In genomic region chr22:50444663-50445062, GRCh38 we compare ENCODE assay signal across 1 cellular context.
TF ChIP-seq lines count a peak whose summit lies in the region.

No MANE protein-coding gene starts in this region.

TF ChIP-seq in WTC11, 78 proteins besides CTCF, POLR2A, EP300 and RAD21 (continued from another document):
- TF ChIP-seq, protein P1, sequence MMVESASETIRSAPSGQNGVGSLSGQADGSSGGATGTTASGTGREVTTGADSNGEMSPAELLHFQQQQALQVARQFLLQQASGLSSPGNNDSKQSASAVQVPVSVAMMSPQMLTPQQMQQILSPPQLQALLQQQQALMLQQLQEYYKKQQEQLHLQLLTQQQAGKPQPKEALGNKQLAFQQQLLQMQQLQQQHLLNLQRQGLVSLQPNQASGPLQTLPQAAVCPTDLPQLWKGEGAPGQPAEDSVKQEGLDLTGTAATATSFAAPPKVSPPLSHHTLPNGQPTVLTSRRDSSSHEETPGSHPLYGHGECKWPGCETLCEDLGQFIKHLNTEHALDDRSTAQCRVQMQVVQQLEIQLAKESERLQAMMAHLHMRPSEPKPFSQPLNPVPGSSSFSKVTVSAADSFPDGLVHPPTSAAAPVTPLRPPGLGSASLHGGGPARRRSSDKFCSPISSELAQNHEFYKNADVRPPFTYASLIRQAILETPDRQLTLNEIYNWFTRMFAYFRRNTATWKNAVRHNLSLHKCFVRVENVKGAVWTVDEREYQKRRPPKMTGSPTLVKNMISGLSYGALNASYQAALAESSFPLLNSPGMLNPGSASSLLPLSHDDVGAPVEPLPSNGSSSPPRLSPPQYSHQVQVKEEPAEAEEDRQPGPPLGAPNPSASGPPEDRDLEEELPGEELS (CRISPR knock-in tag; IDR thresholded peaks at IDR 0.05): no peak
- TF ChIP-seq JUN (CRISPR knock-in tag; IDR thresholded peaks at IDR 0.05) (no peak), ZNF219 (CRISPR knock-in tag; IDR thresholded peaks at IDR 0.05; ENCODE audit: borderline replicate concordance) (no peak), ZBTB21 (CRISPR knock-in tag; IDR thresholded peaks at IDR 0.05; ENCODE audit: borderline replicate concordance) (no peak), EMX1 (CRISPR knock-in tag; IDR thresholded peaks at IDR 0.05) (no peak), ATF1 (CRISPR knock-in tag; IDR thresholded peaks at IDR 0.05) (no peak), ZNF232 (CRISPR knock-in tag; IDR thresholded peaks at IDR 0.05) (no peak), RORB (CRISPR knock-in tag; IDR thresholded peaks at IDR 0.05) (no peak), CREM (CRISPR knock-in tag; IDR thresholded peaks at IDR 0.05) (no peak), SMAD3 (CRISPR knock-in tag; IDR thresholded peaks at IDR 0.05; ENCODE audit: borderline replicate concordance) (no peak)
- TF ChIP-seq, protein P2, sequence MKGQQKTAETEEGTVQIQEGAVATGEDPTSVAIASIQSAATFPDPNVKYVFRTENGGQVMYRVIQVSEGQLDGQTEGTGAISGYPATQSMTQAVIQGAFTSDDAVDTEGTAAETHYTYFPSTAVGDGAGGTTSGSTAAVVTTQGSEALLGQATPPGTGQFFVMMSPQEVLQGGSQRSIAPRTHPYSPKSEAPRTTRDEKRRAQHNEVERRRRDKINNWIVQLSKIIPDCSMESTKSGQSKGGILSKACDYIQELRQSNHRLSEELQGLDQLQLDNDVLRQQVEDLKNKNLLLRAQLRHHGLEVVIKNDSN (CRISPR knock-in tag; IDR thresholded peaks at IDR 0.05): no peak
- TF ChIP-seq, protein P3, sequence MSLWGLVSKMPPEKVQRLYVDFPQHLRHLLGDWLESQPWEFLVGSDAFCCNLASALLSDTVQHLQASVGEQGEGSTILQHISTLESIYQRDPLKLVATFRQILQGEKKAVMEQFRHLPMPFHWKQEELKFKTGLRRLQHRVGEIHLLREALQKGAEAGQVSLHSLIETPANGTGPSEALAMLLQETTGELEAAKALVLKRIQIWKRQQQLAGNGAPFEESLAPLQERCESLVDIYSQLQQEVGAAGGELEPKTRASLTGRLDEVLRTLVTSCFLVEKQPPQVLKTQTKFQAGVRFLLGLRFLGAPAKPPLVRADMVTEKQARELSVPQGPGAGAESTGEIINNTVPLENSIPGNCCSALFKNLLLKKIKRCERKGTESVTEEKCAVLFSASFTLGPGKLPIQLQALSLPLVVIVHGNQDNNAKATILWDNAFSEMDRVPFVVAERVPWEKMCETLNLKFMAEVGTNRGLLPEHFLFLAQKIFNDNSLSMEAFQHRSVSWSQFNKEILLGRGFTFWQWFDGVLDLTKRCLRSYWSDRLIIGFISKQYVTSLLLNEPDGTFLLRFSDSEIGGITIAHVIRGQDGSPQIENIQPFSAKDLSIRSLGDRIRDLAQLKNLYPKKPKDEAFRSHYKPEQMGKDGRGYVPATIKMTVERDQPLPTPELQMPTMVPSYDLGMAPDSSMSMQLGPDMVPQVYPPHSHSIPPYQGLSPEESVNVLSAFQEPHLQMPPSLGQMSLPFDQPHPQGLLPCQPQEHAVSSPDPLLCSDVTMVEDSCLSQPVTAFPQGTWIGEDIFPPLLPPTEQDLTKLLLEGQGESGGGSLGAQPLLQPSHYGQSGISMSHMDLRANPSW (CRISPR knock-in tag; conservative IDR thresholded peaks at IDR 0.05; ENCODE audit: low read depth): no peak
- TF ChIP-seq, protein P4, sequence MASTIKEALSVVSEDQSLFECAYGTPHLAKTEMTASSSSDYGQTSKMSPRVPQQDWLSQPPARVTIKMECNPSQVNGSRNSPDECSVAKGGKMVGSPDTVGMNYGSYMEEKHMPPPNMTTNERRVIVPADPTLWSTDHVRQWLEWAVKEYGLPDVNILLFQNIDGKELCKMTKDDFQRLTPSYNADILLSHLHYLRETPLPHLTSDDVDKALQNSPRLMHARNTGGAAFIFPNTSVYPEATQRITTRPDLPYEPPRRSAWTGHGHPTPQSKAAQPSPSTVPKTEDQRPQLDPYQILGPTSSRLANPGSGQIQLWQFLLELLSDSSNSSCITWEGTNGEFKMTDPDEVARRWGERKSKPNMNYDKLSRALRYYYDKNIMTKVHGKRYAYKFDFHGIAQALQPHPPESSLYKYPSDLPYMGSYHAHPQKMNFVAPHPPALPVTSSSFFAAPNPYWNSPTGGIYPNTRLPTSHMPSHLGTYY (CRISPR knock-in tag; IDR thresholded peaks at IDR 0.05): no peak
- TF ChIP-seq, protein P5, sequence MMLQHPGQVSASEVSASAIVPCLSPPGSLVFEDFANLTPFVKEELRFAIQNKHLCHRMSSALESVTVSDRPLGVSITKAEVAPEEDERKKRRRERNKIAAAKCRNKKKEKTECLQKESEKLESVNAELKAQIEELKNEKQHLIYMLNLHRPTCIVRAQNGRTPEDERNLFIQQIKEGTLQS (CRISPR knock-in tag; conservative IDR thresholded peaks at IDR 0.05): no peak
- TF ChIP-seq, protein P6, sequence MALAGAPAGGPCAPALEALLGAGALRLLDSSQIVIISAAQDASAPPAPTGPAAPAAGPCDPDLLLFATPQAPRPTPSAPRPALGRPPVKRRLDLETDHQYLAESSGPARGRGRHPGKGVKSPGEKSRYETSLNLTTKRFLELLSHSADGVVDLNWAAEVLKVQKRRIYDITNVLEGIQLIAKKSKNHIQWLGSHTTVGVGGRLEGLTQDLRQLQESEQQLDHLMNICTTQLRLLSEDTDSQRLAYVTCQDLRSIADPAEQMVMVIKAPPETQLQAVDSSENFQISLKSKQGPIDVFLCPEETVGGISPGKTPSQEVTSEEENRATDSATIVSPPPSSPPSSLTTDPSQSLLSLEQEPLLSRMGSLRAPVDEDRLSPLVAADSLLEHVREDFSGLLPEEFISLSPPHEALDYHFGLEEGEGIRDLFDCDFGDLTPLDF (CRISPR knock-in tag; IDR thresholded peaks at IDR 0.05): no peak
